1 cellular context compared by ENCODE assay signal in genomic region chr20:11740975-11741374, GRCh38.
TF ChIP-seq lines count a peak whose summit lies in the region.

No MANE protein-coding gene starts in this region.

TF ChIP-seq in SK-N-SH treated with all-trans-retinoic acid at 6 μM for 48 hours, 23 proteins besides CTCF, POLR2A, EP300 and RAD21 (continued from another document):
- TF ChIP-seq POU6F1 (CRISPR knock-in tag; IDR thresholded peaks at IDR 0.05; ENCODE audit: borderline replicate concordance, low read depth): no peak
- no peak for TF ChIP-seq TCF4 (CRISPR knock-in tag; IDR thresholded peaks at IDR 0.05; ENCODE audit: borderline replicate concordance)
- no peak for TF ChIP-seq ZC3H10 (CRISPR knock-in tag; IDR thresholded peaks at IDR 0.05)
- TF ChIP-seq TOX (CRISPR knock-in tag; IDR thresholded peaks at IDR 0.05; ENCODE audit: borderline replicate concordance): no peak
- no peak for TF ChIP-seq ESRRG (CRISPR knock-in tag; IDR thresholded peaks at IDR 0.05)
- TF ChIP-seq ARNTL (CRISPR knock-in tag; IDR thresholded peaks at IDR 0.05; ENCODE audit: borderline replicate concordance, low read depth): no peak
- TF ChIP-seq, protein P1, sequence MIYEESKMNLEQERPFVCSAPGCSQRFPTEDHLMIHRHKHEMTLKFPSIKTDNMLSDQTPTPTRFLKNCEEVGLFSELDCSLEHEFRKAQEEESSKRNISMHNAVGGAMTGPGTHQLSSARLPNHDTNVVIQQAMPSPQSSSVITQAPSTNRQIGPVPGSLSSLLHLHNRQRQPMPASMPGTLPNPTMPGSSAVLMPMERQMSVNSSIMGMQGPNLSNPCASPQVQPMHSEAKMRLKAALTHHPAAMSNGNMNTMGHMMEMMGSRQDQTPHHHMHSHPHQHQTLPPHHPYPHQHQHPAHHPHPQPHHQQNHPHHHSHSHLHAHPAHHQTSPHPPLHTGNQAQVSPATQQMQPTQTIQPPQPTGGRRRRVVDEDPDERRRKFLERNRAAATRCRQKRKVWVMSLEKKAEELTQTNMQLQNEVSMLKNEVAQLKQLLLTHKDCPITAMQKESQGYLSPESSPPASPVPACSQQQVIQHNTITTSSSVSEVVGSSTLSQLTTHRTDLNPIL (CRISPR knock-in tag; IDR thresholded peaks at IDR 0.05; ENCODE audit: low read depth): no peak
- TF ChIP-seq, protein P2, sequence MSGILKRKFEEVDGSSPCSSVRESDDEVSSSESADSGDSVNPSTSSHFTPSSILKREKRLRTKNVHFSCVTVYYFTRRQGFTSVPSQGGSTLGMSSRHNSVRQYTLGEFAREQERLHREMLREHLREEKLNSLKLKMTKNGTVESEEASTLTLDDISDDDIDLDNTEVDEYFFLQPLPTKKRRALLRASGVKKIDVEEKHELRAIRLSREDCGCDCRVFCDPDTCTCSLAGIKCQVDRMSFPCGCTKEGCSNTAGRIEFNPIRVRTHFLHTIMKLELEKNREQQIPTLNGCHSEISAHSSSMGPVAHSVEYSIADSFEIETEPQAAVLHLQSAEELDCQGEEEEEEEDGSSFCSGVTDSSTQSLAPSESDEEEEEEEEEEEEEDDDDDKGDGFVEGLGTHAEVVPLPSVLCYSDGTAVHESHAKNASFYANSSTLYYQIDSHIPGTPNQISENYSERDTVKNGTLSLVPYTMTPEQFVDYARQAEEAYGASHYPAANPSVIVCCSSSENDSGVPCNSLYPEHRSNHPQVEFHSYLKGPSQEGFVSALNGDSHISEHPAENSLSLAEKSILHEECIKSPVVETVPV (CRISPR knock-in tag; IDR thresholded peaks at IDR 0.05): no peak
- TF ChIP-seq ZNF70 (CRISPR knock-in tag; IDR thresholded peaks at IDR 0.05): no peak
- no peak for TF ChIP-seq ZNF8 (CRISPR knock-in tag; IDR thresholded peaks at IDR 0.05)
- TF ChIP-seq PPARA (CRISPR knock-in tag; IDR thresholded peaks at IDR 0.05; ENCODE audit: borderline replicate concordance): no peak
- TF ChIP-seq OSR1 (CRISPR knock-in tag; IDR thresholded peaks at IDR 0.05): no peak
- TF ChIP-seq ISL1 (CRISPR knock-in tag; IDR thresholded peaks at IDR 0.05): no peak
